In genomic region chr15:77225641-77226040, GRCh38 we compare ENCODE assay signal across 25 cellular contexts.
DNase-seq lines count a peak whose midpoint lies in the region; ATAC-seq, FAIRE-seq and TF ChIP-seq lines count a peak whose summit lies in the region.
"Had no signal": no experiment of that assay in that cellular context is flagged by ENCODE, and none has a peak within 500 bp of the region (broad histone marks: within the 10 kb centered on the region; RNA-seq: fewer than 3 reads in every experiment).

No MANE protein-coding gene starts in this region.

- TF ChIP-seq POLR2A in HepG2 (IDR thresholded peaks at IDR 0.05; ENCODE audit: insufficient read depth in 1 of 2, low read depth in 2 of 2, low read length in 2 of 2) (no peak), right lobe of liver (IDR thresholded peaks at IDR 0.05) (no peak)

- CTCF ChIA-PET in HepG2 (lab: Yijun Ruan, JAX; ENCODE audit: low intra/inter-chr PET ratio, low total read pairs): no interaction called here

- POLR2A ChIA-PET in HepG2 (lab: Yijun Ruan, JAX): interaction anchor here (0.7 kb wide), 1 partner anchor 1441 kb away, joined by 4 read pairs; no protein-coding TSS in a partner anchor

- peak; percentile 28 for DNase-seq in HepG2 (ENCODE audit: low spot score)
- no peak for DNase-seq in right lobe of liver
- no peak for DNase-seq in colonic mucosa
- peak; percentile 53 for DNase-seq in iris pigment epithelial cell (ENCODE audit: low read depth)
- DNase-seq in MG63: no peak
- DNase-seq in omental fat pad (ENCODE audit: low spot score): no peak
- no peak for DNase-seq in NCI-H2081 (lab: John Stamatoyannopoulos, UW)
- DNase-seq: 8988T; ACHN; Kasumi-1; NCI-H1048; NCI-H1417 treated with DMSO at 0.1 percent for 48 hours; NCI-H1694 treated with DMSO at 0.1 percent for 48 hours; NCI-H2081 treated with DMSO at 0.1 percent for 48 hours; NCI-H2171 treated with DMSO at 0.1 percent for 48 hours; NCI-H345; NCI-H510A treated with DMSO at 0.1 percent for 48 hours; NCI-H82; NK-92 treated with Interleukin-12 subunit alpha and Interleukin-12 subunit beta, amount 100 ng/mL, for 24 hours; PC-9; Right ventricle myocardium superior had no signal

- H3K4me3 ChIP-seq in HepG2 (replicated peaks in 1 of 3; ENCODE audit: insufficient read depth in 1 of 3, low read depth in 2 of 3, low read length in 3 of 3) (no peak overlapping the region), right lobe of liver (no peak overlapping the region), colonic mucosa (no peak overlapping the region), MG63 (no peak overlapping the region)
- H3K4me3 ChIP-seq: K562, PC-9 had no signal

- no peaks in the 10 kb centered on the region for H3K79me2 ChIP-seq in HepG2 (ENCODE audit: insufficient read depth, low read length)

- intact Hi-C loops in HepG2 (cut with micrococcal nuclease; ENCODE audit: unreplicated experiment): no loop called here
- intact Hi-C loops in right lobe of liver (cut with DNase I): no loop called here
- intact Hi-C loops in colonic mucosa (cut with DNase I): no loop called here

- no peak overlapping the region for H2AFZ ChIP-seq in HepG2 (ENCODE audit: low read length)
- H2AFZ ChIP-seq: PC-9 had no signal

- no peak for TF ChIP-seq EP300 in HepG2 (IDR thresholded peaks at IDR 0.05; ENCODE audit: low read depth in 2 of 2, low read length in 2 of 2)
- TF ChIP-seq EP300 in HepG2 (CRISPR knock-in tag; IDR thresholded peaks at IDR 0.05; ENCODE audit: borderline replicate concordance): no peak

- H3K27me3 ChIP-seq in HepG2 (ENCODE audit: control insufficient read depth in 1 of 2, insufficient read depth in 2 of 2, low read length in 2 of 2): no peaks in the 10 kb centered on the region
- no peaks in the 10 kb centered on the region for H3K27me3 ChIP-seq in right lobe of liver
- H3K27me3 ChIP-seq in colonic mucosa: no peaks in the 10 kb centered on the region
- H3K27me3 ChIP-seq in MG63: no peaks in the 10 kb centered on the region

- no peak for FAIRE-seq in HepG2 (lab: Jason Lieb, UNC)
- FAIRE-seq: GM18507, H54, K562 had no signal

- H3K9ac ChIP-seq in HepG2 (ENCODE audit: insufficient read depth, low read depth, low read length) (no peak overlapping the region), colonic mucosa (ENCODE audit: low read depth in 2 of 2, low read length in 2 of 2) (no peak overlapping the region)

- no peaks in the 10 kb centered on the region for H3K36me3 ChIP-seq in HepG2 (replicated peaks in 1 of 2; ENCODE audit: control insufficient read depth in 1 of 2, insufficient read depth in 2 of 2, low read length in 2 of 2)
- H3K36me3 ChIP-seq in right lobe of liver: no peaks in the 10 kb centered on the region
- no peaks in the 10 kb centered on the region for H3K36me3 ChIP-seq in colonic mucosa
- H3K36me3 ChIP-seq in MG63: no peaks in the 10 kb centered on the region

- H3K27ac ChIP-seq in HepG2 (ENCODE audit: extremely low read length, insufficient read depth, low read length) (no peak overlapping the region), right lobe of liver (no peak overlapping the region), colonic mucosa (peak overlapping the region; percentile 54)
- H3K27ac ChIP-seq: HL-60, PC-9 had no signal

- in situ Hi-C loops in HepG2 (cut with HindIII; ENCODE audit: extremely low pct_ligation_motif_present, low pct_unique_long_range_greater_than_20kb): no loop called here

- WGBS in HepG2 (ENCODE audit: low lambda C conversion rate): 74% methylated on average over 4 of the region's 4 CpGs
- WGBS in right lobe of liver (ENCODE audit: insufficient coverage, low coverage, low lambda C conversion rate, missing lambda C conversion rate): 92% methylated on average over 4 of the region's 4 CpGs

- H3K4me1 ChIP-seq in HepG2 (ENCODE audit: insufficient read depth, low read length): peaks cover 45% of the 10 kb centered on the region
- no peaks in the 10 kb centered on the region for H3K4me1 ChIP-seq in right lobe of liver
- no peaks in the 10 kb centered on the region for H3K4me1 ChIP-seq in colonic mucosa

- BruUV-seq in HepG2 (replicated peaks; lab: Mats Ljungman, UMichigan): no TSS peak

- H3K4me2 ChIP-seq in HepG2 (ENCODE audit: low read depth, low read length): no peak overlapping the region
- H3K4me2 ChIP-seq: PC-9 had no signal

- ATAC-seq in HepG2 (no peak), right lobe of liver (no peak), omental fat pad (ENCODE audit: low FRiP score) (no peak)
- ATAC-seq: K562 had no signal

- H3K9me3 ChIP-seq in HepG2 (ENCODE audit: low read length) (no peaks in the 10 kb centered on the region), right lobe of liver (no peaks in the 10 kb centered on the region), colonic mucosa (no peaks in the 10 kb centered on the region), MG63 (no peaks in the 10 kb centered on the region)

- TF ChIP-seq CTCF in HepG2 (CRISPR knock-in tag; IDR thresholded peaks at IDR 0.05) (no peak), right lobe of liver (IDR thresholded peaks at IDR 0.05) (no peak), colonic mucosa (IDR thresholded peaks at IDR 0.05) (no peak), omental fat pad (IDR thresholded peaks at IDR 0.05) (no peak)

- H4K20me1 ChIP-seq in HepG2 (ENCODE audit: insufficient read depth, low read length): no peaks in the 10 kb centered on the region

- TF ChIP-seq RAD21 in HepG2 (CRISPR knock-in tag; IDR thresholded peaks at IDR 0.05): no peak

TF ChIP-seq in HepG2, 621 proteins besides CTCF, POLR2A, EP300 and RAD21:
- TF ChIP-seq JARID2 (CRISPR knock-in tag; IDR thresholded peaks at IDR 0.05; ENCODE audit: insufficient replicate concordance) (no peak), KAT2B (IDR thresholded peaks at IDR 0.05; ENCODE audit: borderline replicate concordance, low read depth, low read length) (peak; percentile 27; the same call in 1 of the 2 replicates)
- TF ChIP-seq, protein P1, sequence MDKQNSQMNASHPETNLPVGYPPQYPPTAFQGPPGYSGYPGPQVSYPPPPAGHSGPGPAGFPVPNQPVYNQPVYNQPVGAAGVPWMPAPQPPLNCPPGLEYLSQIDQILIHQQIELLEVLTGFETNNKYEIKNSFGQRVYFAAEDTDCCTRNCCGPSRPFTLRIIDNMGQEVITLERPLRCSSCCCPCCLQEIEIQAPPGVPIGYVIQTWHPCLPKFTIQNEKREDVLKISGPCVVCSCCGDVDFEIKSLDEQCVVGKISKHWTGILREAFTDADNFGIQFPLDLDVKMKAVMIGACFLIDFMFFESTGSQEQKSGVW (CRISPR knock-in tag; IDR thresholded peaks at IDR 0.05; ENCODE audit: borderline replicate concordance): no peak

Comparison
In these comparisons a context has a peak if more than half of its experiments do, and no peak if none do; other contexts are left out.
1. DNase-seq: peak in HepG2 (single experiment) and iris pigment epithelial cell (single experiment); none in right lobe of liver (0 of 3), colonic mucosa (single experiment), MG63 (single experiment), omental fat pad (single experiment) and NCI-H2081 (0 of 2).